Comparison of ENCODE assay signal across 24 cellular contexts in genomic region chr1:183394435-183394834, GRCh38. TPM values are rescaled to one million over a fixed set of nuclear protein-coding genes. Genes with fewer than 3 reads are reported as not detected.
"Had no signal": no experiment of that assay in that cellular context is flagged by ENCODE, and none has a peak within 500 bp of the region (broad histone marks: within the 10 kb centered on the region; RNA-seq: fewer than 3 reads in every experiment).

No MANE protein-coding gene starts in this region.

- H3K27me3 ChIP-seq: ovary, right lobe of liver, tibial nerve, upper lobe of left lung had no signal

- H3K9me3 ChIP-seq: esophagus squamous epithelium, ovary, psoas muscle, right lobe of liver, thoracic aorta, tibial nerve, upper lobe of left lung had no signal

- H3K4me3 ChIP-seq: coronary artery, esophagus squamous epithelium, lung, ovary, psoas muscle, right lobe of liver, thoracic aorta, tibial nerve, upper lobe of left lung had no signal

- H3K36me3 ChIP-seq: esophagus squamous epithelium, ovary, right lobe of liver, thoracic aorta, tibial nerve, upper lobe of left lung had no signal

- H3K4me1 ChIP-seq: esophagus squamous epithelium, psoas muscle, right lobe of liver, tibial nerve, upper lobe of left lung had no signal

- ATAC-seq: natural killer cell; psoas muscle; right lobe of liver; stimulated activated naive B cell treated with anti-CD40 and anti-IgM and Interleukin-4, amounts not matched to agents 10 μg/mL and 1 μg/mL and 100 μg/mL, for 72 hours had no signal

- H3K27ac ChIP-seq: coronary artery, esophagus squamous epithelium, ovary, psoas muscle, right lobe of liver, thoracic aorta, tibial nerve, upper lobe of left lung had no signal

- FAIRE-seq: endothelial cell of umbilical vein, keratinocyte, small intestine, urothelium cell line had no signal

- DNase-seq: dermis blood vessel endothelial cell; effector memory CD4-positive, alpha-beta T cell; esophagus squamous epithelium; foreskin melanocyte; glutamatergic neuron; natural killer cell; occipital lobe; ovary; posterior cingulate gyrus; psoas muscle; right lobe of liver; small intestine; stimulated activated CD4-positive, alpha-beta T cell treated with anti-CD3 and anti-CD28 coated beads, Interleukin-15, amount 100 ng/mL, for 24 hours; stimulated activated CD4-positive, alpha-beta T cell treated with anti-CD3 and anti-CD28 coated beads, Interleukin-2, amount 100 ng/mL, for 48 hours; stimulated activated naive B cell treated with anti-CD40 and anti-IgM and Interleukin-4, amounts not matched to agents 10 μg/mL and 1 μg/mL and 100 μg/mL, for 72 hours; upper lobe of left lung had no signal

RNA-seq across cellular contexts. Expression of gene NMNAT2, which starts 23.7 kb away (rescaled TPM):
- total RNA-seq: mononuclear cell, natural killer cell had no signal
